28 cellular contexts compared by ENCODE assay signal in the genomic region with DNA sequence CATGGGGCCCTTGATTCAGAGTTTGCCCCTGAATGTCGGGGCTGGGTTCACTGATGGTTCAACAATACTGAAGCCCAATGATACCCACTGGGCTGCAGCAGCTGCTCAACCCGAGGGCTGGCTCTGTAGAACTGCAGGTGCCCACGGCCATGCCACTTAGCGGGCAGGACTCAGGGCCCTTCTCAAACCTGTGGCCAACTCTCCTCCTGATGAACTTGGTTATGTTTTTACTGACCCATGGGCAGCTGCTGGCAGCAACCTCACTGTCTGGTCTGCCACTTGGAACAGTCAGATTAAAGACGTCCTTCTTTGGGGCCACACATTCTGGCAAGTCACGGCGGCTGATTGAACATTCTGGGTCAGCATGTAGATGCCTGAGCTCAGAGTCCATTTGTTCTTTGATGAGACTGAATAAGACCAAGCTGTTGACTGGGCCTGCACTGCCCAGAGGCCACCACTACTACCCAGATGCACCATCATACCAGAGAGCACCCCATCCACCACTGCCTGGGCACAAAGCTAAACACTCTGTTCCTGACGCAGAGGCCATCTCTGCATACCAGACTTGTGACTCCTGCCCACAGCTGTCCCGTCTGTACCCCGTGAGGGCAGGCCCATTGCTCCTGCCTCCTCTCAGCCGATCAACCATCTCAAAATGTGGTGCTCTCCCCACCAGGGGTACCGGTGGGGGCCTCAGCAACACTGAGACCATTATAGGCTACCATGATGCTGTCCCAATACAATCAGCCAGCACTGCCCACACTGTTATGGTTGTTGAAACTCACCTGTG.
"Had no signal": no experiment of that assay in that cellular context is flagged by ENCODE, and none has a peak within 500 bp of the region (broad histone marks: within the 10 kb centered on the region; RNA-seq: fewer than 3 reads in every experiment).

No MANE protein-coding gene starts in this region.

- H3K27me3 ChIP-seq: pancreas, uterus had no signal

- H3K4me3 ChIP-seq: esophagus muscularis mucosa, left ventricle myocardium inferior, lung, mucosa of descending colon, pancreas, prostate gland, thoracic aorta, uterus had no signal

- ATAC-seq: activated CD4-positive, CD25-positive, alpha-beta regulatory T cell treated with anti-CD3 and anti-CD28 coated beads, Interleukin-2, amount 50 U/mL, for 24 hours; activated naive CD8-positive, alpha-beta T cell treated with anti-CD3 and anti-CD28 coated beads, Interleukin-2, amount 50 U/mL, for 24 hours; mucosa of descending colon; pancreas; stimulated activated naive CD8-positive, alpha-beta T cell treated with anti-CD3 and anti-CD28 coated beads, Interleukin-15, Interleukin-2, amounts not matched to agents 100 U/mL and 50 U/mL, for 24 hours; T-helper 17 cell had no signal

- DNase-seq: activated CD4-positive, alpha-beta memory T cell treated with anti-CD3 and anti-CD28 coated beads for 36 hours; activated CD4-positive, alpha-beta T cell treated with anti-CD3 and anti-CD28 coated beads, Interleukin-2, amount 10 ng/mL, durations not matched to agents 24 days and 14 days; activated CD8-positive, alpha-beta memory T cell treated with anti-CD3 and anti-CD28 coated beads, Interleukin-2, amount 50 U/mL, for 48 hours; activated naive CD8-positive, alpha-beta T cell treated with anti-CD3 and anti-CD28 coated beads, Interleukin-2, amount 50 U/mL, for 24 hours; activated T-cell treated with anti-CD3 and anti-CD28 coated beads, Interleukin-2, amount 50 U/mL, for 24 hours; amygdala; central memory CD4-positive, alpha-beta T cell; dermis blood vessel endothelial cell; effector CD4-positive, alpha-beta T cell; foreskin melanocyte; left ventricle myocardium inferior; mesendoderm; mucosa of descending colon; nephron progenitor cell; stimulated activated CD4-positive, alpha-beta T cell treated with anti-CD3 and anti-CD28 coated beads, Interleukin-12 subunit alpha, Interleukin-12 subunit beta, amount 100 ng/mL, for 4 hours; stimulated activated CD4-positive, alpha-beta T cell treated with anti-CD3 and anti-CD28 coated beads, Interleukin-4, amount 100 ng/mL, for 1 hour; stimulated activated naive CD8-positive, alpha-beta T cell treated with anti-CD3 and anti-CD28 coated beads, Interleukin-15, Interleukin-2, amounts not matched to agents 100 U/mL and 50 U/mL, for 24 hours; T-helper 17 cell; T1000; trophoblast cell; uterus; WERI-Rb-1 had no signal

- H3K4me1 ChIP-seq: esophagus muscularis mucosa, left ventricle myocardium inferior, prostate gland, uterus had no signal

- H3K27ac ChIP-seq: esophagus muscularis mucosa, left ventricle myocardium inferior, pancreas, prostate gland, thoracic aorta, uterus, WERI-Rb-1 had no signal

- H3K9me3 ChIP-seq: esophagus muscularis mucosa, left ventricle myocardium inferior, mucosa of descending colon, pancreas, prostate gland, thoracic aorta, uterus had no signal

- H3K36me3 ChIP-seq: esophagus muscularis mucosa, left ventricle myocardium inferior, pancreas, prostate gland, thoracic aorta, uterus, WERI-Rb-1 had no signal
